Comparison of ENCODE assay signal across 17 cellular contexts in genomic region chr7:22566592-22566991, GRCh38.
DNase-seq lines count a peak whose midpoint lies in the region; ATAC-seq and TF ChIP-seq lines count a peak whose summit lies in the region.
"Had no signal": no experiment of that assay in that cellular context is flagged by ENCODE, and none has a peak within 500 bp of the region (broad histone marks: within the 10 kb centered on the region; RNA-seq: fewer than 3 reads in every experiment).

No MANE protein-coding gene starts in this region.

- H3K27ac ChIP-seq in OCI-LY3 (ENCODE audit: low read length) = peak overlapping the region; percentile 94
- peak overlapping the region; percentile 91 for H3K27ac ChIP-seq in foreskin keratinocyte
- H3K27ac ChIP-seq in thyroid gland = no peak overlapping the region
- H3K27ac ChIP-seq: 22Rv1, KMS-11 had no signal

- no peak for TF ChIP-seq CTCF in OCI-LY3 (IDR thresholded peaks at IDR 0.05; ENCODE audit: low read depth, low read length)
- TF ChIP-seq CTCF in foreskin keratinocyte (conservative IDR thresholded peaks at IDR 0.05) = no peak
- no peak for TF ChIP-seq CTCF in thyroid gland (IDR thresholded peaks at IDR 0.05)

- 83 to 84% methylated on average over 4 of the region's 4 CpGs for WGBS in thyroid gland, 2 donors

- peaks cover 38% of the 10 kb centered on the region; the same call in 1 of the 2 replicates for H4K20me1 ChIP-seq in OCI-LY3 (ENCODE audit: insufficient read depth, low read length)

- ATAC-seq in foreskin keratinocyte (no peak), GM21390 (IDR thresholded peaks at IDR 0.05; ENCODE audit: unreplicated experiment) (no peak), HG02642 (IDR thresholded peaks at IDR 0.05; ENCODE audit: poor library complexity, unreplicated experiment) (no peak)
- ATAC-seq: HepG2 had no signal

- H3K79me2 ChIP-seq in OCI-LY3 (ENCODE audit: low read length) = peaks cover 78% of the 10 kb centered on the region

- H3K4me3 ChIP-seq in OCI-LY3 (ENCODE audit: low read length) (peak overlapping the region; percentile 48; the same call in 1 of the 2 replicates), thyroid gland (replicated peaks in 1 of 3) (no peak overlapping the region)

- DNase-seq in NCI-H748 (lab: John Stamatoyannopoulos, UW; ENCODE audit: unreplicated experiment) (peak; percentile 25), NCI-H748 treated with DMSO at 0.1 percent for 48 hours (lab: John Stamatoyannopoulos, UW) (no peak), foreskin keratinocyte (no peak), UCSD-AML1 (lab: John Stamatoyannopoulos, UW; ENCODE audit: unreplicated experiment) (no peak), thyroid gland (no peak)
- DNase-seq: CD8-positive, alpha-beta memory T cell; GOT3; NCI-H1092; NCI-H2081 treated with DMSO at 0.1 percent for 48 hours; NCI-H510A treated with DMSO at 0.1 percent for 48 hours; RPMI8226 had no signal

- TF ChIP-seq POLR2A in thyroid gland (IDR thresholded peaks at IDR 0.05) = no peak

- intact Hi-C loops in thyroid gland (cut with DNase I) = no loop called here

- peaks cover 62% of the 10 kb centered on the region for H3K4me1 ChIP-seq in OCI-LY3 (ENCODE audit: low read length)
- peaks cover 46% of the 10 kb centered on the region for H3K4me1 ChIP-seq in foreskin keratinocyte
- peaks cover 0 to 45% of the 10 kb centered on the region in 2 donors for H3K4me1 ChIP-seq in thyroid gland

- H3K36me3 ChIP-seq in OCI-LY3 (replicated peaks; ENCODE audit: low read depth, low read length) (peaks cover 22% of the 10 kb centered on the region), thyroid gland (no peaks in the 10 kb centered on the region)

- no peaks in the 10 kb centered on the region for H3K27me3 ChIP-seq in OCI-LY3 (ENCODE audit: low read depth, low read length)
- H3K27me3 ChIP-seq in foreskin keratinocyte = no peaks in the 10 kb centered on the region
- H3K27me3 ChIP-seq in thyroid gland = no peaks in the 10 kb centered on the region

- H3K9me3 ChIP-seq in OCI-LY3 (ENCODE audit: insufficient read depth, low read length) = no peaks in the 10 kb centered on the region
- no peaks in the 10 kb centered on the region for H3K9me3 ChIP-seq in thyroid gland

- H2AFZ ChIP-seq in OCI-LY3 (ENCODE audit: low read depth, low read length) = no peak overlapping the region

- peak overlapping the region; percentile 64; the same call in 1 of the 2 replicates for H3K9ac ChIP-seq in OCI-LY3 (ENCODE audit: low read length)
- H3K9ac ChIP-seq: KMS-11 had no signal

- H3K4me2 ChIP-seq in OCI-LY3 (ENCODE audit: low read length) = peak overlapping the region; percentile 79
- H3K4me2 ChIP-seq: KMS-11 had no signal

Comparison
In these comparisons a context has a peak if more than half of its experiments do, and no peak if none do; other contexts are left out.
1. H3K27ac ChIP-seq: peak in OCI-LY3 (single experiment) and foreskin keratinocyte (single experiment); none in thyroid gland (0 of 3).